18 cellular contexts compared by ENCODE assay signal in genomic region chr11:120121914-120122473, GRCh38. TPM values are rescaled to one million over a fixed set of nuclear protein-coding genes. Genes with fewer than 3 reads are reported as not detected.
A peak's percentile ranks its signal among the peaks of the same experiment; 100 is the strongest.
DNase-seq lines count a peak whose midpoint lies in the region; ATAC-seq and TF ChIP-seq lines count a peak whose summit lies in the region.
"Had no signal": no experiment of that assay in that cellular context is flagged by ENCODE, and none has a peak within 500 bp of the region (broad histone marks: within the 10 kb centered on the region; RNA-seq: fewer than 3 reads in every experiment).

No MANE protein-coding gene starts in this region.

- DNase-seq in HT-29 (ENCODE audit: low spot score), result peak; percentile 90
- DNase-seq in astrocyte of the hippocampus (ENCODE audit: low read depth, low spot score), result peak; percentile 12
- DNase-seq in left colon, result no peak
- no peak for DNase-seq in smooth muscle cell (lab: John Stamatoyannopoulos, UW; ENCODE audit: unreplicated experiment)
- no peak for DNase-seq in occipital lobe (lab: John Stamatoyannopoulos, UW)
- no peak for DNase-seq in COLO668 (lab: John Stamatoyannopoulos, UW; ENCODE audit: unreplicated experiment)
- no peak for DNase-seq in activated CD4-positive, alpha-beta T cell treated with anti-CD3 and anti-CD28 coated beads, Interleukin-2, amount 50 U/mL, for 4 hours
- DNase-seq: activated gamma-delta T cell; CD4-positive, alpha-beta T cell; endodermal cell; hippocampal formation; NCI-H1048; psoas muscle; stimulated activated CD4-positive, alpha-beta T cell treated with anti-CD3 and anti-CD28 coated beads, Interleukin-4, amount 100 ng/mL, for 4 hours; stomach; T1000 had no signal

- 70% methylated on average over 9 of the region's 9 CpGs for WGBS in smooth muscle cell (ENCODE audit: low lambda C conversion rate)

- no peaks in the 10 kb centered on the region for H4K20me1 ChIP-seq in smooth muscle cell (ENCODE audit: low read depth)

- intact Hi-C loops in left colon (cut with DNase I, micrococcal nuclease), result no loop called here

- H3K4me1 ChIP-seq in smooth muscle cell (ENCODE audit: low read depth), result no peaks in the 10 kb centered on the region
- H3K4me1 ChIP-seq: psoas muscle had no signal

- H3K9ac ChIP-seq in smooth muscle cell (ENCODE audit: low read depth), result peak overlapping the region; percentile 81

- no peaks in the 10 kb centered on the region for H3K79me2 ChIP-seq in smooth muscle cell (ENCODE audit: low read depth)

- H3K27ac ChIP-seq in smooth muscle cell (ENCODE audit: low read depth), result peak overlapping the region; percentile 96
- H3K27ac ChIP-seq: psoas muscle had no signal

- no peak overlapping the region for H3K4me2 ChIP-seq in smooth muscle cell

- no peaks in the 10 kb centered on the region for H3F3A ChIP-seq in smooth muscle cell (ENCODE audit: low read depth)

- ATAC-seq in left colon (peak; percentile 54), GM21526 (IDR thresholded peaks at IDR 0.05; ENCODE audit: low FRiP score, unreplicated experiment) (no peak)
- ATAC-seq: psoas muscle had no signal

- no peak overlapping the region for H2AFZ ChIP-seq in smooth muscle cell (ENCODE audit: low read depth)

- no peaks in the 10 kb centered on the region for H3K9me3 ChIP-seq in smooth muscle cell (replicated peaks; ENCODE audit: low read depth)
- H3K9me3 ChIP-seq: psoas muscle, stomach had no signal

- H3K4me3 ChIP-seq in smooth muscle cell, result no peak overlapping the region
- H3K4me3 ChIP-seq: psoas muscle, stomach had no signal

- H3K36me3 ChIP-seq in smooth muscle cell (ENCODE audit: low read depth), result no peaks in the 10 kb centered on the region
- H3K36me3 ChIP-seq: stomach had no signal

- no peak for TF ChIP-seq CTCF in smooth muscle cell (IDR thresholded peaks at IDR 0.05; ENCODE audit: borderline replicate concordance, insufficient read depth, poor library complexity, severe bottlenecking)

- no peaks in the 10 kb centered on the region for H3K27me3 ChIP-seq in smooth muscle cell (ENCODE audit: low read depth)

RNA-seq across cellular contexts. Expression of gene TRIM29, which starts 15.9 kb away (rescaled TPM):
- 172 and 226 TPM in 2 replicates for total RNA-seq in HT-29 (2014; rRNA removed; shearing (Covaris generic))
- total RNA-seq in left colon (1 to 10 TPM; 6.1 to 8.6 TPM), smooth muscle cell (37.1 and 40.5 TPM in 2 replicates), occipital lobe (0.47 TPM)
- polyA plus RNA-seq in smooth muscle cell, result 20.6 and 76.5 TPM in 2 replicates
- total RNA-seq: CD4-positive, alpha-beta T cell; endodermal cell; HT1080 had no signal

Comparison
In these comparisons a context has a peak if more than half of its experiments do, and no peak if none do; other contexts are left out.
1. DNase-seq: peak in HT-29 (single experiment) and astrocyte of the hippocampus (single experiment); none in left colon (0 of 2), smooth muscle cell (single experiment), occipital lobe (single experiment), COLO668 (single experiment) and activated CD4-positive, alpha-beta T cell treated with anti-CD3 and anti-CD28 coated beads, Interleukin-2, amount 50 U/mL, for 4 hours (0 of 2).